1 cellular context compared by ENCODE assay signal in genomic region chr4:122914292-122914904, GRCh38.
TF ChIP-seq lines count a peak whose summit lies in the region.

No MANE protein-coding gene starts in this region.

TF ChIP-seq in HepG2, 621 proteins besides CTCF, POLR2A, EP300 and RAD21 (continued from another document):
- 0 out of 2 replicates have a peak, but pooled peaks have one; percentile 27 for TF ChIP-seq ARID5B (CRISPR knock-in tag; IDR thresholded peaks at IDR 0.05)
- peak; percentile 43; the same call in 1 of the 2 replicates for TF ChIP-seq ARID3A (IDR thresholded peaks at IDR 0.05; ENCODE audit: low read depth, low read length)
- TF ChIP-seq IRF2 (CRISPR knock-in tag; IDR thresholded peaks at IDR 0.05), result 0 out of 2 replicates have a peak, but pooled peaks have one; percentile 22
- no peak for TF ChIP-seq SAFB2 (CRISPR knock-in tag; IDR thresholded peaks at IDR 0.05; ENCODE audit: borderline replicate concordance, low read depth)
- TF ChIP-seq CEBPB (IDR thresholded peaks at IDR 0.05; ENCODE audit: borderline replicate concordance, low read depth, low read length), result no peak
- TF ChIP-seq CENPT (CRISPR knock-in tag; IDR thresholded peaks at IDR 0.05; ENCODE audit: low read depth), result no peak
- no peak for TF ChIP-seq ZNF367 (CRISPR knock-in tag; IDR thresholded peaks at IDR 0.05; ENCODE audit: borderline replicate concordance)
- TF ChIP-seq FOXA3 (CRISPR knock-in tag; IDR thresholded peaks at IDR 0.05), result peak; percentile 57; the same call in 1 of the 2 replicates
- TF ChIP-seq FOXA1 (IDR thresholded peaks at IDR 0.05), result no peak
- peak; percentile 44; the same call in 1 of the 2 replicates for TF ChIP-seq FOXA1 (CRISPR knock-in tag; IDR thresholded peaks at IDR 0.05)
- no peak for TF ChIP-seq CREBL2 (CRISPR knock-in tag; IDR thresholded peaks at IDR 0.05; ENCODE audit: borderline replicate concordance)
- TF ChIP-seq CC2D1A (CRISPR knock-in tag; IDR thresholded peaks at IDR 0.05), result no peak
- no peak for TF ChIP-seq ZNF883 (CRISPR knock-in tag; IDR thresholded peaks at IDR 0.05; ENCODE audit: not compliant biosample characterization)
- TF ChIP-seq ZNF766 (CRISPR knock-in tag; IDR thresholded peaks at IDR 0.05; ENCODE audit: borderline replicate concordance), result no peak
- no peak for TF ChIP-seq KLF16 (CRISPR knock-in tag; IDR thresholded peaks at IDR 0.05)
- no peak for TF ChIP-seq ATF7-NPFF (CRISPR knock-in tag; IDR thresholded peaks at IDR 0.05; ENCODE audit: low read depth)
- TF ChIP-seq, protein P1, sequence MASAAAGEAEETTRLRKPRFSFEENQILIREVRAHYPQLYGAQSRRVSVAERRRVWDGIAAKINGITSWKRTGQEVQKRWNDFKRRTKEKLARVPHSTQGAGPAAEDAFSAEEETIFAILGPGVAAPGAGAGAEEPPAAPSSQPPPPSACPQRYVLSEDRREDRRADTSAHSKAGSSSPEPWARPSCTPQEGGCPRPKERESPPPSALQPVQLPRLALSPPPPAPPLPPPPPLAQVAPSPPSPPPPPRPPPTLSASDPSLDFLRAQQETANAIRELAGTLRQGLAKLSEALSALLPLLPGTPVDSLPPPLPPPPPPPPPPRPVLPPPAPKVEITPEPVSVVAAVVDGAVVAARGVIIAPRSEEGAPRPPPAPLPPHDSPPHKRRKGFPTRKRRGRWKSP (CRISPR knock-in tag; IDR thresholded peaks at IDR 0.05), result no peak
- TF ChIP-seq ZFP36L2 (CRISPR knock-in tag; IDR thresholded peaks at IDR 0.05), result no peak
- TF ChIP-seq ZNF557 (CRISPR knock-in tag; IDR thresholded peaks at IDR 0.05), result no peak
- no peak for TF ChIP-seq NFIC (IDR thresholded peaks at IDR 0.05; ENCODE audit: low read length)
- no peak for TF ChIP-seq REPIN1 (CRISPR knock-in tag; IDR thresholded peaks at IDR 0.05; ENCODE audit: borderline replicate concordance, low read depth)
- TF ChIP-seq ZNF282 (IDR thresholded peaks at IDR 0.05; ENCODE audit: partially characterized antibody), result no peak
- TF ChIP-seq ZSCAN12 (CRISPR knock-in tag; IDR thresholded peaks at IDR 0.05), result no peak
- TF ChIP-seq STAG1 (CRISPR knock-in tag; IDR thresholded peaks at IDR 0.05), result peak; percentile 88
- TF ChIP-seq CBX5 (CRISPR knock-in tag; IDR thresholded peaks at IDR 0.05; ENCODE audit: borderline replicate concordance), result no peak
- no peak for TF ChIP-seq ZFP37 (CRISPR knock-in tag; IDR thresholded peaks at IDR 0.05; ENCODE audit: borderline replicate concordance)
- TF ChIP-seq TAF1 (CRISPR knock-in tag; IDR thresholded peaks at IDR 0.05), result no peak
- TF ChIP-seq HOXA7 (CRISPR knock-in tag; IDR thresholded peaks at IDR 0.05), result no peak
- peak; percentile 79 for TF ChIP-seq SMC3 (IDR thresholded peaks at IDR 0.05; ENCODE audit: low read length)
- TF ChIP-seq ETV6 (CRISPR knock-in tag; conservative IDR thresholded peaks at IDR 0.05), result no peak
- no peak for TF ChIP-seq KAT8 (CRISPR knock-in tag; IDR thresholded peaks at IDR 0.05)
- no peak for TF ChIP-seq ZNF431 (CRISPR knock-in tag; IDR thresholded peaks at IDR 0.05; ENCODE audit: borderline replicate concordance, low read depth)
- no peak for TF ChIP-seq HBP1 (CRISPR knock-in tag; IDR thresholded peaks at IDR 0.05; ENCODE audit: low read depth)
- TF ChIP-seq HIVEP1 (CRISPR knock-in tag; IDR thresholded peaks at IDR 0.05), result no peak
- TF ChIP-seq, protein P2, sequence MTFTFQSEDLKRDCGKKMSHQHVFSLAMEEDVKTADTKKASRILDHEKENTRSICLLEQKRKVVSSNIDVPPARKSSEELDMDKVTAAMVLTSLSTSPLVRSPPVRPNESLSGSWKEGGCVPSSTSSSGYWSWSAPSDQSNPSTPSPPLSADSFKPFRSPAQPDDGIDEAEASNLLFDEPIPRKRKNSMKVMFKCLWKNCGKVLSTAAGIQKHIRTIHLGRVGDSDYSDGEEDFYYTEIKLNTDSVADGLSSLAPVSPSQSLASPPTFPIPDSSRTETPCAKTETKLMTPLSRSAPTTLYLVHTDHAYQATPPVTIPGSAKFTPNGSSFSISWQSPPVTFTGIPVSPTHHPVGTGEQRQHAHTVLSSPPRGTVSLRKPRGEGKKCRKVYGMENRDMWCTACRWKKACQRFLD (CRISPR knock-in tag; IDR thresholded peaks at IDR 0.05; ENCODE audit: borderline replicate concordance), result no peak
- TF ChIP-seq ZNF713 (CRISPR knock-in tag; IDR thresholded peaks at IDR 0.05), result no peak
- TF ChIP-seq RNF2 (conservative IDR thresholded peaks at IDR 0.05; ENCODE audit: low read depth), result no peak
- TF ChIP-seq ZXDC (CRISPR knock-in tag; IDR thresholded peaks at IDR 0.05), result no peak
- 0 out of 2 replicates have a peak, but pooled peaks have one; percentile 41 for TF ChIP-seq MIXL1 (CRISPR knock-in tag; IDR thresholded peaks at IDR 0.05)
- TF ChIP-seq ZBTB37 (CRISPR knock-in tag; IDR thresholded peaks at IDR 0.05), result no peak
- 0 out of 2 replicates have a peak, but pooled peaks have one; percentile 45 for TF ChIP-seq ZNF614 (CRISPR knock-in tag; IDR thresholded peaks at IDR 0.05; ENCODE audit: borderline replicate concordance)
- 0 out of 2 replicates have a peak, but pooled peaks have one; percentile 38 for TF ChIP-seq FOXK1 (CRISPR knock-in tag; IDR thresholded peaks at IDR 0.05; ENCODE audit: borderline replicate concordance, low read depth)
